Comparison of ENCODE assay signal across 31 cellular contexts in genomic region chr5:170402508-170402907, GRCh38. TPM values are rescaled to one million over a fixed set of nuclear protein-coding genes. Genes with fewer than 3 reads are reported as not detected.
"Had no signal": no experiment of that assay in that cellular context is flagged by ENCODE, and none has a peak within 500 bp of the region (broad histone marks: within the 10 kb centered on the region; RNA-seq: fewer than 3 reads in every experiment).

No MANE protein-coding gene starts in this region.

- H3K27ac Mint-ChIP-seq: immature natural killer cell; nephron; stimulated activated naive CD8-positive, alpha-beta T cell treated with anti-CD3 and anti-CD28 coated beads, Interleukin-15, Interleukin-2, amounts not matched to agents 100 ng/mL and 50 ng/mL, for 24 hours had no signal

- H3K4me1 Mint-ChIP-seq: immature natural killer cell, nephron, neural crest cell had no signal

- H3K4me3 Mint-ChIP-seq: immature natural killer cell; naive thymus-derived CD8-positive, alpha-beta T cell; nephron; neural crest cell; stimulated activated naive CD8-positive, alpha-beta T cell treated with anti-CD3 and anti-CD28 coated beads, Interleukin-15, Interleukin-2, amounts not matched to agents 100 ng/mL and 50 ng/mL, for 24 hours had no signal

- H3K4me1 ChIP-seq: lower lobe of right lung, pancreas, prostate gland, suprapubic skin, tibial artery, upper lobe of right lung had no signal

- H3K27me3 Mint-ChIP-seq: naive thymus-derived CD8-positive, alpha-beta T cell; stimulated activated naive CD8-positive, alpha-beta T cell treated with anti-CD3 and anti-CD28 coated beads, Interleukin-15, Interleukin-2, amounts not matched to agents 100 ng/mL and 50 ng/mL, for 24 hours had no signal

- H3K36me3 ChIP-seq: left lung, lower lobe of right lung, pancreas, prostate gland, suprapubic skin, thoracic aorta, upper lobe of right lung had no signal

- H3K9me3 Mint-ChIP-seq: immature natural killer cell; stimulated activated naive CD8-positive, alpha-beta T cell treated with anti-CD3 and anti-CD28 coated beads, Interleukin-15, Interleukin-2, amounts not matched to agents 100 ng/mL and 50 ng/mL, for 24 hours had no signal

- DNase-seq: immature natural killer cell; kidney; left colon; left lung; lower lobe of right lung; mammary epithelial cell; mesenchymal stem cell; naive thymus-derived CD8-positive, alpha-beta T cell; nucleus accumbens; pancreas; posterior cingulate gyrus; retina; right cardiac atrium; stimulated activated CD4-positive, alpha-beta T cell treated with anti-CD3 and anti-CD28 coated beads, Interleukin-12 subunit alpha, Interleukin-12 subunit beta, amount 100 ng/mL, for 4 hours; stimulated activated CD4-positive, alpha-beta T cell treated with anti-CD3 and anti-CD28 coated beads, Interleukin-15, amount 100 ng/mL, for 24 hours; stimulated activated CD4-positive, alpha-beta T cell treated with anti-CD3 and anti-CD28 coated beads, Interleukin-2, amount 100 ng/mL, for 24 hours; stimulated activated CD4-positive, alpha-beta T cell treated with anti-CD3 and anti-CD28 coated beads, Interleukin-4, amount 100 ng/mL, for 1 hour; stimulated activated naive CD4-positive, alpha-beta T cell; tibial artery; trophoblast cell; upper lobe of right lung had no signal

- H3K27ac ChIP-seq: left lung, lower lobe of right lung, pancreas, prostate gland, skin epidermis, suprapubic skin, thoracic aorta, tibial artery, upper lobe of right lung had no signal

- H3K4me3 ChIP-seq: left lung, lower lobe of right lung, pancreas, prostate gland, skin epidermis, suprapubic skin, thoracic aorta, tibial artery, upper lobe of right lung had no signal

- FAIRE-seq: islet of Langerhans, kidney, pancreas, urothelium cell line had no signal

- H3K9me3 ChIP-seq: left lung, lower lobe of right lung, pancreas, prostate gland, suprapubic skin, thoracic aorta, tibial artery, upper lobe of right lung had no signal

- H3K36me3 Mint-ChIP-seq: immature natural killer cell; naive thymus-derived CD8-positive, alpha-beta T cell had no signal

- H3K27me3 ChIP-seq: left lung, pancreas, suprapubic skin, tibial artery, upper lobe of right lung had no signal

- ATAC-seq: left colon; left lung; lower lobe of right lung; naive thymus-derived CD8-positive, alpha-beta T cell; pancreas; right cardiac atrium; sciatic nerve; upper lobe of right lung had no signal

RNA-seq across cellular contexts. Expression of gene KCNMB1, which starts 13.3 kb away (rescaled TPM):
- total RNA-seq: naive thymus-derived CD8-positive, alpha-beta T cell; neural crest cell had no signal
- polyA plus RNA-seq: mammary epithelial cell had no signal
